ENCODE assay signal across 13 cellular contexts in the genomic region with DNA sequence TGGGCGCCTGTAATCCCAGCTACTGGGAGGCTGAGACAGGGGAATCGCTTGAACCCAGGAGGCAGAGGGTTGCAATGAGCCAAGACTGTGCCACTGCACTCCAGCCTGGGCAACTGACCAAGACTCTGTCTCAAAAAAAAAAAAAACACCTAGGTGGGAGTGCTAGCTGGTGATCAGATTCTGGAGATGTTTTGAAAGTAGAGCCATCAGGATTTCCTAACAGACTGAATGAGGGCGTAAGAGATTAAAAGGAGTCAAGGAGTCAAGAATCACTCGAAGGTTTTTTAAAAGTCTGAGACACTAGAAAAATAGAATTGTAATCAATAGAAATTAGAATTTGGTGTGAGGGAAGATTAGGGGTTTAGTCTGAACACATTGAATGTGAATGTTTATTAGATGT.
DNase-seq lines count a peak whose midpoint lies in the region; ATAC-seq, FAIRE-seq and TF ChIP-seq lines count a peak whose summit lies in the region.
"Had no signal": no experiment of that assay in that cellular context is flagged by ENCODE, and none has a peak within 500 bp of the region (broad histone marks: within the 10 kb centered on the region; RNA-seq: fewer than 3 reads in every experiment).

No MANE protein-coding gene starts in this region.

- BruUV-seq in Panc1 (replicated peaks; lab: Mats Ljungman, UMichigan) (no TSS peak), endothelial cell of umbilical vein (replicated peaks; lab: Mats Ljungman, UMichigan) (TSS peak; percentile 99)

- H3K27me3 ChIP-seq in Panc1 (ENCODE audit: control insufficient read depth, insufficient read depth, low read length) (no peaks in the 10 kb centered on the region), endothelial cell of umbilical vein (ENCODE audit: control insufficient read depth in 2 of 2, insufficient read depth in 2 of 2, low read length in 2 of 2) (no peaks in the 10 kb centered on the region), thoracic aorta (replicated peaks; ENCODE audit: insufficient read depth) (no peaks in the 10 kb centered on the region)

- intact Hi-C loops in Panc1 (cut with micrococcal nuclease; ENCODE audit: unreplicated experiment): no loop called here
- intact Hi-C loops in endothelial cell of umbilical vein (cut with micrococcal nuclease): no loop called here

- no peak for FAIRE-seq in endothelial cell of umbilical vein (lab: Jason Lieb, UNC)

- H3K4me1 ChIP-seq in Panc1 (ENCODE audit: control insufficient read depth, insufficient read depth, low read length) (peaks cover 30% of the 10 kb centered on the region), endothelial cell of umbilical vein (ENCODE audit: control insufficient read depth, extremely low read depth, insufficient read depth, low read length) (peaks cover 23% of the 10 kb centered on the region), mesodermal cell (ENCODE audit: control insufficient read depth, insufficient read depth, low read length, poor library complexity, severe bottlenecking) (peaks cover 29% of the 10 kb centered on the region), thoracic aorta (ENCODE audit: control insufficient read depth in 1 of 2, low read depth in 2 of 2) (peaks cover 13 to 22% of the 10 kb centered on the region in 2 donors)

- H3K36me3 ChIP-seq in Panc1 (ENCODE audit: control insufficient read depth, insufficient read depth, low read length) (no peaks in the 10 kb centered on the region), endothelial cell of umbilical vein (ENCODE audit: control insufficient read depth in 2 of 2, extremely low read depth in 1 of 2, insufficient read depth in 2 of 2, low read length in 2 of 2) (no peaks in the 10 kb centered on the region), mesodermal cell (ENCODE audit: control insufficient read depth, insufficient read depth, low read length) (no peaks in the 10 kb centered on the region), thoracic aorta (no peaks in the 10 kb centered on the region)

- no peak for TF ChIP-seq POLR2A in endothelial cell of umbilical vein (IDR thresholded peaks at IDR 0.05; ENCODE audit: low read depth, low read length)

- no peaks in the 10 kb centered on the region for H4K20me1 ChIP-seq in endothelial cell of umbilical vein (replicated peaks; ENCODE audit: control insufficient read depth, extremely low read depth, insufficient read depth, low read length)

- no peak for TF ChIP-seq CTCF in Panc1 (IDR thresholded peaks at IDR 0.05)
- TF ChIP-seq CTCF in endothelial cell of umbilical vein (IDR thresholded peaks at IDR 0.05; ENCODE audit: extremely low read depth in 1 of 2, insufficient read depth in 1 of 2, low read depth in 1 of 2, low read length in 2 of 2): no peak
- TF ChIP-seq CTCF in thoracic aorta (IDR thresholded peaks at IDR 0.05): no peak
- no peak for TF ChIP-seq CTCF in foreskin fibroblast (IDR thresholded peaks at IDR 0.05; ENCODE audit: low read depth, low read length)

- CTCF ChIA-PET in Panc1 (lab: Charles Lee) (no interaction called here), endothelial cell of umbilical vein (lab: Charles Lee) (interaction anchor here (0.8 to 1.7 kb wide), 3 partner anchors 11 to 60 kb away, joined by 3 to 6 read pairs (median 4); no protein-coding TSS in a partner anchor)

- ATAC-seq in Panc1 (0 out of 2 replicates have a peak, but pooled peaks have one; percentile 5), thoracic aorta (ENCODE audit: insufficient number of reproducible peaks, low FRiP score, low read depth) (no peak), HG03342 (IDR thresholded peaks at IDR 0.05; ENCODE audit: unreplicated experiment) (no peak), HG03457 (IDR thresholded peaks at IDR 0.05; ENCODE audit: unreplicated experiment) (no peak)
- ATAC-seq: CD8-positive, alpha-beta T cell; T-helper 17 cell had no signal

- H3K4me2 ChIP-seq in endothelial cell of umbilical vein (ENCODE audit: insufficient read depth, low read length): peak overlapping the region; percentile 60

- dilution Hi-C loops in endothelial cell of umbilical vein (cut with MboI; ENCODE audit: extremely low pct_ligation_motif_present, low sequenced_read_pairs): no loop called here

- no peak overlapping the region for H2AFZ ChIP-seq in endothelial cell of umbilical vein (ENCODE audit: low read depth, low read length)

- H3K9ac ChIP-seq in endothelial cell of umbilical vein (replicated peaks; ENCODE audit: extremely low read depth, insufficient read depth, low read length): peak overlapping the region; percentile 91

- no peaks in the 10 kb centered on the region for H3K9me3 ChIP-seq in Panc1 (ENCODE audit: control insufficient read depth, insufficient read depth, low read depth, low read length)
- H3K9me3 ChIP-seq in endothelial cell of umbilical vein (replicated peaks; ENCODE audit: control insufficient read depth, insufficient read depth, low read length): no peaks in the 10 kb centered on the region
- H3K9me3 ChIP-seq in mesodermal cell (ENCODE audit: control insufficient read depth, low read length): no peaks in the 10 kb centered on the region
- no peaks in the 10 kb centered on the region for H3K9me3 ChIP-seq in thoracic aorta

- H3K79me2 ChIP-seq in endothelial cell of umbilical vein (ENCODE audit: control insufficient read depth, insufficient read depth, low read length): no peaks in the 10 kb centered on the region

- POLR2A ChIA-PET in Panc1 (lab: Charles Lee): interaction anchor here (0.9 kb wide), 1 partner anchor 13 kb away, joined by 3 read pairs; no protein-coding TSS in a partner anchor
- POLR2A ChIA-PET in endothelial cell of umbilical vein (lab: Charles Lee): interaction anchor here (0.6 kb wide), 1 partner anchor 12 kb away, joined by 3 read pairs; no protein-coding TSS in a partner anchor

- no peaks in the 10 kb centered on the region for H3K9me1 ChIP-seq in endothelial cell of umbilical vein (replicated peaks; ENCODE audit: control insufficient read depth, extremely low read depth, insufficient read depth, low read length)

- H3K4me3 ChIP-seq in Panc1 (ENCODE audit: low read depth in 2 of 2, low read length in 2 of 2) (no peak overlapping the region), endothelial cell of umbilical vein (replicated peaks in 1 of 3; ENCODE audit: insufficient read depth in 1 of 3, low read depth in 1 of 3, low read length in 3 of 3) (no peak overlapping the region), mesodermal cell (ENCODE audit: extremely low read depth, insufficient read depth, low read length, poor library complexity, severe bottlenecking) (no peak overlapping the region), thoracic aorta (peak overlapping the region; percentile 9), foreskin fibroblast (ENCODE audit: low read depth in 1 of 2, low read length in 2 of 2) (no peak overlapping the region)

- 96 to 100% methylated on average over 4 of the region's 4 CpGs for WGBS in mesodermal cell (ENCODE audit: insufficient coverage in 2 of 2), 2 experiments

- in situ Hi-C loops in Panc1 (cut with HindIII; ENCODE audit: low pct_unique_long_range_greater_than_20kb, low sequenced_read_pairs): no loop called here

- H3K27ac ChIP-seq in Panc1 (ENCODE audit: low read length) (peak overlapping the region; percentile 87), endothelial cell of umbilical vein (ENCODE audit: insufficient read depth, low read depth, low read length) (peak overlapping the region; percentile 99), mesodermal cell (ENCODE audit: low read depth, low read length, severe bottlenecking) (peak overlapping the region; percentile 95), thoracic aorta (peak overlapping the region; percentile 75 to 76)

- DNase-seq in Panc1 (ENCODE audit: low read depth, low spot score): no peak
- no peak for DNase-seq in endothelial cell of umbilical vein (ENCODE audit: low read depth, low spot score)
- no peak for DNase-seq in thoracic aorta (ENCODE audit: low spot score)
- no peak for DNase-seq in hypothalamus (lab: John Stamatoyannopoulos, UW)
- no peak for DNase-seq in foreskin fibroblast
- DNase-seq: activated CD4-positive, alpha-beta memory T cell treated with anti-CD3 and anti-CD28 coated beads, Interleukin-2, amount 10 ng/mL, durations not matched to agents 7 days and 5 days; CD8-positive, alpha-beta T cell; NCI-H1694 treated with DMSO at 0.1 percent for 48 hours; posterior cingulate gyrus; T-helper 17 cell had no signal

TF ChIP-seq in endothelial cell of umbilical vein, 7 proteins besides CTCF, POLR2A, EP300 and RAD21:
- TF ChIP-seq POLR2AphosphoS5 (IDR thresholded peaks at IDR 0.05; ENCODE audit: insufficient read depth, low read depth, low read length) (no peak), EZH2 (IDR thresholded peaks at IDR 0.05; ENCODE audit: borderline replicate concordance, low read depth, low read length, severe bottlenecking) (no peak), JUN (IDR thresholded peaks at IDR 0.05; ENCODE audit: borderline replicate concordance, insufficient read depth, insufficient read length, low read depth) (no peak), MYC (IDR thresholded peaks at IDR 0.05; ENCODE audit: low read depth, low read length) (no peak), FOS (IDR thresholded peaks at IDR 0.05; ENCODE audit: borderline replicate concordance, insufficient read depth, low read length) (no peak), GATA2 (IDR thresholded peaks at IDR 0.05; ENCODE audit: insufficient read depth, insufficient read length, low read depth, low read length) (no peak)
- TF ChIP-seq, protein P1, sequence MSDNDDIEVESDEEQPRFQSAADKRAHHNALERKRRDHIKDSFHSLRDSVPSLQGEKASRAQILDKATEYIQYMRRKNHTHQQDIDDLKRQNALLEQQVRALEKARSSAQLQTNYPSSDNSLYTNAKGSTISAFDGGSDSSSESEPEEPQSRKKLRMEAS (IDR thresholded peaks at IDR 0.05; ENCODE audit: insufficient read depth, insufficient read length): no peak
